ENCODE assay signal across 9 cellular contexts in genomic region chr16:48123104-48123788, GRCh38.
DNase-seq lines count a peak whose midpoint lies in the region; ATAC-seq, FAIRE-seq and TF ChIP-seq lines count a peak whose summit lies in the region.
"Had no signal": no experiment of that assay in that cellular context is flagged by ENCODE, and none has a peak within 500 bp of the region (broad histone marks: within the 10 kb centered on the region; RNA-seq: fewer than 3 reads in every experiment).

No MANE protein-coding gene starts in this region.

- TF ChIP-seq POLR2A in H54 (IDR thresholded peaks at IDR 0.05; ENCODE audit: low read depth, low read length) = no peak

- peak; percentile 83 for ATAC-seq in SK-N-SH treated with all-trans-retinoic acid at 6 μM for 48 hours
- ATAC-seq in GM19397 (IDR thresholded peaks at IDR 0.05; ENCODE audit: unreplicated experiment) = no peak

- peak; percentile 95 for DNase-seq in AG20443 (ENCODE audit: low spot score)
- peak; percentile 89 for DNase-seq in H54 (ENCODE audit: insufficient read length, low spot score)
- DNase-seq in fibroblast of peridontal ligament (ENCODE audit: extremely low read depth) = peak; percentile 97
- peak in 2 of 3 experiments; percentile 7 to 17 for DNase-seq in stimulated activated CD4-positive, alpha-beta T cell treated with anti-CD3 and anti-CD28 coated beads, TNF-alpha, amount 100 ng/mL, for 4 hours (ENCODE audit: low read depth in 3 of 3)
- no peak for DNase-seq in cerebellar cortex (ENCODE audit: low spot score)
- DNase-seq in KG1 (lab: John Stamatoyannopoulos, UW) = no peak
- DNase-seq: upper lobe of left lung had no signal

- FAIRE-seq in H54 (lab: Jason Lieb, UNC) = peak; percentile 55

TF ChIP-seq in SK-N-SH treated with all-trans-retinoic acid at 6 μM for 48 hours, 23 proteins besides CTCF, POLR2A, EP300 and RAD21:
- TF ChIP-seq ZFP3 (CRISPR knock-in tag; IDR thresholded peaks at IDR 0.05) = 0 out of 2 replicates have a peak, but pooled peaks have one; percentile 40
- TF ChIP-seq ISL1 (CRISPR knock-in tag; IDR thresholded peaks at IDR 0.05) = peak; percentile 60; the same call in 1 of the 2 replicates
- TF ChIP-seq ARNTL (CRISPR knock-in tag; IDR thresholded peaks at IDR 0.05; ENCODE audit: borderline replicate concordance, low read depth) = no peak
- peak; percentile 86; the same call in 1 of the 2 replicates for TF ChIP-seq PATZ1 (CRISPR knock-in tag; IDR thresholded peaks at IDR 0.05; ENCODE audit: borderline replicate concordance)

Comparison
In these comparisons a context has a peak if more than half of its experiments do, and no peak if none do; other contexts are left out.
1. DNase-seq: peak in AG20443 (single experiment), H54 (single experiment), fibroblast of peridontal ligament (single experiment) and stimulated activated CD4-positive, alpha-beta T cell treated with anti-CD3 and anti-CD28 coated beads, TNF-alpha, amount 100 ng/mL, for 4 hours (2 of 3); none in cerebellar cortex (single experiment) and KG1 (single experiment).